In genomic region chr17:43360376-43360738, GRCh38 we compare ENCODE assay signal across 8 cellular contexts. TPM values are rescaled to one million over a fixed set of nuclear protein-coding genes. Genes with fewer than 3 reads are reported as not detected.
DNase-seq lines count a peak whose midpoint lies in the region; ATAC-seq and TF ChIP-seq lines count a peak whose summit lies in the region.

No MANE protein-coding gene starts in this region.

- no peaks in the 10 kb centered on the region for H3K9me3 Mint-ChIP-seq in activated CD4-positive, alpha-beta T cell treated with anti-CD3 and anti-CD28 coated beads, Interleukin-2, amount 10 ng/mL, durations not matched to agents 7 days and 5 days
- peaks cover 25% of the 10 kb centered on the region for H3K9me3 Mint-ChIP-seq in mesothelial cell of epicardium

- H3K4me3 ChIP-seq in dorsolateral prefrontal cortex = peak overlapping the region; percentile 27 to 81 (median 62)

- CTCF ChIA-PET in activated CD4-positive, alpha-beta T cell treated with anti-CD3 and anti-CD28 coated beads, Interleukin-2, amount 10 ng/mL, durations not matched to agents 7 days and 5 days (lab: Charles Lee) = interaction anchor here (1.0 to 4.6 kb wide), 3 partner anchors 13 to 123 kb away, joined by 3 to 26 read pairs (median 7); partner anchors contain the start of gene DHX8

- peaks cover 12% of the 10 kb centered on the region for H3K4me1 Mint-ChIP-seq in activated CD4-positive, alpha-beta T cell treated with anti-CD3 and anti-CD28 coated beads, Interleukin-2, amount 10 ng/mL, durations not matched to agents 7 days and 5 days
- peaks cover 11% of the 10 kb centered on the region for H3K4me1 Mint-ChIP-seq in mesothelial cell of epicardium

- peak overlapping the region; percentile 72 to 100 (median 98) for H3K27ac ChIP-seq in dorsolateral prefrontal cortex

- H3K27ac Mint-ChIP-seq in activated CD4-positive, alpha-beta T cell treated with anti-CD3 and anti-CD28 coated beads, Interleukin-2, amount 10 ng/mL, durations not matched to agents 7 days and 5 days = peak overlapping the region; percentile 100
- peak overlapping the region; percentile 100 for H3K27ac Mint-ChIP-seq in mesothelial cell of epicardium

- no peaks in the 10 kb centered on the region for H3K36me3 Mint-ChIP-seq in activated CD4-positive, alpha-beta T cell treated with anti-CD3 and anti-CD28 coated beads, Interleukin-2, amount 10 ng/mL, durations not matched to agents 7 days and 5 days (ENCODE audit: low read depth)
- H3K36me3 Mint-ChIP-seq in mesothelial cell of epicardium = peaks cover 8% of the 10 kb centered on the region

- peak; percentile 17 for ATAC-seq in HG02678 (IDR thresholded peaks at IDR 0.05; ENCODE audit: unreplicated experiment)

- no peaks in the 10 kb centered on the region for H3K27me3 Mint-ChIP-seq in activated CD4-positive, alpha-beta T cell treated with anti-CD3 and anti-CD28 coated beads, Interleukin-2, amount 10 ng/mL, durations not matched to agents 7 days and 5 days
- no peaks in the 10 kb centered on the region for H3K27me3 Mint-ChIP-seq in mesothelial cell of epicardium (ENCODE audit: low read depth)

- peak; percentile 67 for DNase-seq in GF-D8 (lab: John Stamatoyannopoulos, UW)
- DNase-seq in NCI-H446 (lab: John Stamatoyannopoulos, UW) = peak; percentile 96 to 97
- DNase-seq in activated CD4-positive, alpha-beta T cell treated with anti-CD3 and anti-CD28 coated beads, Interleukin-2, amount 10 ng/mL, durations not matched to agents 7 days and 5 days = peak; percentile 70
- DNase-seq in dorsolateral prefrontal cortex = peak in 1 of 10 donors; percentile 5
- no peak for DNase-seq in mesothelial cell of epicardium (ENCODE audit: low spot score in 2 of 2, unreplicated experiment in 2 of 2)
- DNase-seq in stimulated activated CD8-positive, alpha-beta memory T cell treated with anti-CD3 and anti-CD28 coated beads, Interleukin-7, amount 100 ng/mL, for 24 hours (ENCODE audit: low read depth) = peak; percentile 28
- DNase-seq in superior temporal gyrus (ENCODE audit: extremely low spot score) = no peak

- POLR2A ChIA-PET in activated CD4-positive, alpha-beta T cell treated with anti-CD3 and anti-CD28 coated beads, Interleukin-2, amount 10 ng/mL, durations not matched to agents 7 days and 5 days (lab: Charles Lee) = interaction anchor here (0.6 to 1.1 kb wide), 10 partner anchors 9 to 725 kb away, joined by 3 to 13 read pairs (median 4); partner anchors contain the start of genes ARL4D, BRCA1 and DHX8

- H3K4me3 Mint-ChIP-seq in activated CD4-positive, alpha-beta T cell treated with anti-CD3 and anti-CD28 coated beads, Interleukin-2, amount 10 ng/mL, durations not matched to agents 7 days and 5 days = peak overlapping the region; percentile 86
- H3K4me3 Mint-ChIP-seq in mesothelial cell of epicardium = peak overlapping the region; percentile 67

- no peaks in the 10 kb centered on the region for H3K27me3 ChIP-seq in dorsolateral prefrontal cortex

- intact Hi-C loops in dorsolateral prefrontal cortex (cut with DNase I) = loop anchor here in 1 of 2 donors (5.0 kb wide), 1 partner anchor 37 kb away; the partner anchor contains the start of gene ARL4D

- TF ChIP-seq CTCF in dorsolateral prefrontal cortex (IDR thresholded peaks at IDR 0.05 in 54 of 56, conservative IDR thresholded peaks at IDR 0.05 in 2 of 56; ENCODE audit: low read depth in 1 of 56, partially characterized antibody in 56 of 56) (no peak), mesothelial cell of epicardium (IDR thresholded peaks at IDR 0.05; ENCODE audit: unreplicated experiment) (no peak)

RNA-seq across cellular contexts. Expression of gene ARL4D, which starts 38.4 kb away (rescaled TPM):
- 1 to 10 TPM; 2.1 to 2.2 TPM for total RNA-seq in activated CD4-positive, alpha-beta T cell treated with anti-CD3 and anti-CD28 coated beads, Interleukin-2, amount 10 ng/mL, durations not matched to agents 7 days and 5 days
- total RNA-seq in dorsolateral prefrontal cortex (10 to 100 TPM in 85 of 120 experiments, 1 to 10 TPM in 35; 2.7 to 29.9 (median 12.9) TPM), mesothelial cell of epicardium (7.9 to 8.6 TPM (median 8.1 TPM) in 3 replicates)

Comparison
In these comparisons a context has a peak if more than half of its experiments do, and no peak if none do; other contexts are left out.
1. DNase-seq: peak in GF-D8 (single experiment), NCI-H446 (2 of 2), activated CD4-positive, alpha-beta T cell treated with anti-CD3 and anti-CD28 coated beads, Interleukin-2, amount 10 ng/mL, durations not matched to agents 7 days and 5 days (single experiment) and stimulated activated CD8-positive, alpha-beta memory T cell treated with anti-CD3 and anti-CD28 coated beads, Interleukin-7, amount 100 ng/mL, for 24 hours (single experiment); none in mesothelial cell of epicardium (0 of 2) and superior temporal gyrus (single experiment).